In the genomic region with DNA sequence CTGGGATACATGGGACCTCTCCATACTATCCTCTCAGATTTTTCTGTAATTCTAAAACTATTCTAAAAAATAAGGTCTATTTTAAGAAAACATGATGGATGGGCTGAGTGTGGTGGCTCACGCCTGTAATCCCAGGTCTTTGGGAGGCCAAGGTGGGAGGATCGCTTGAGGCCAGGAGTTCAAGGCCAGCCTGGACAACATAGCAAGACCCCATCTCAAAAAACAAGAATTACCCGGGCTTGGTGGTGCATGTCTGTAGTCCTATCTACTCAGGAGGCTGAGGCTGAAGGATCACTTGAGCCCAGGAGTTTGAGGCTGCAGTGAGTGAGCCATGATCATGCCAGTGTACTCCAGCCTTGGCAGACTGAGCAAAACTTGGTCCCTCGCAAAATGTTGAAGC, we compare ENCODE assay signal across 7 cellular contexts.
"Had no signal": no experiment of that assay in that cellular context is flagged by ENCODE, and none has a peak within 500 bp of the region (broad histone marks: within the 10 kb centered on the region; RNA-seq: fewer than 3 reads in every experiment).

No MANE protein-coding gene starts in this region.

- H3K4me1 Mint-ChIP-seq: IgD-negative memory B cell had no signal

- H3K4me3 ChIP-seq: GM23248, HAP-1 had no signal

- H3K4me1 ChIP-seq: HAP-1 had no signal

- DNase-seq: GM23248, GOT3, H7, KG1 had no signal

- H3K9me3 Mint-ChIP-seq: IgD-negative memory B cell had no signal

- H3K4me3 Mint-ChIP-seq: IgD-negative memory B cell had no signal

- ATAC-seq: HCT116 had no signal

- H3K27me3 Mint-ChIP-seq: IgD-negative memory B cell had no signal

- H3K36me3 Mint-ChIP-seq: IgD-negative memory B cell had no signal

- H3K9me3 ChIP-seq: HAP-1 had no signal

- H3K27ac ChIP-seq: GM23248 had no signal
